9 cellular contexts compared by ENCODE assay signal in the genomic region with DNA sequence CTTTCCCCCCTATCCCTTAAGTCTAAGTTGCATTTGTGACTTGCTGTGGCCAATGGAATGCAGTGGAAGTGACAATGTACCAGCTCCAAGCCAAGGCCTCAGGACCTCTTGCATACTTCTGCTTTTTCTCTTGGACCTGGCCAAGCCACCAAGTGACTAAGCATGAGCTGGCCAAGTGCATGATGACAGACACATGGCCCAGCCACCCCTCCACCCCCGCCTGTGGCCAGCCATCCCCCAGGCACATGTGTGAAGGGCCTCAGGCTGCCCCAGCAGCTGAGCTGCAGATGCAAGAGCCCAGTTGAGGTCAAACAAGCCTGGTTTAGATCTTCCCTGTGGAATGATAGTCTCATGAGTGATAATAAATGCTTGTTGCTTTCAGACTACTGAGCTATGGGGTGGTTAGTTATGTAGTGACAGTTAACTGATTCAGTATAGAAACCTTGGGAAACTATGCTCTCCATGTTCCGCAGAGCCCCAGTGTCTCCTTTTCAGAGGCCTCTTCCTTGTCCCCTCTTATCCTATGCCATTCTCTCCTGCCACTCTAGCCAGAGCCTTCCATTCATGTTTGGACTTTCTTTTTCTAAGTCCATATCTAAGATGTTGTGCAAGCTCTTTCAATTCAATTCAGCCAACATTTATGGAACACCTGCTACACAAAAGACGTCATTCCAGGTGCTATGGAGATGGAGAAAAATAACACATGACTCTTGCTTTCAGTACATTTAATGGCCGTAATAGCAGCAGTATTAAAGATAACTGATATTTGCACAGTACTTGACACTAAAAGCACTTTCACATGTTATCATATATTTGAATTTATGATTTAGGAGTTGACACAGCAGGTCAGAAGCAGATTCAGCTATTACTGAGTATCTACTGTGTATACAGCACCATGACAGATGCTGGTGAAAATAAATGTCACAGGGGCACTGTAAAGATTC. TPM values are rescaled to one million over a fixed set of nuclear protein-coding genes. Genes with fewer than 3 reads are reported as not detected.
A peak's percentile ranks its signal among the peaks of the same experiment; 100 is the strongest.
DNase-seq lines count a peak whose midpoint lies in the region; ATAC-seq and TF ChIP-seq lines count a peak whose summit lies in the region.
"Had no signal": no experiment of that assay in that cellular context is flagged by ENCODE, and none has a peak within 500 bp of the region (broad histone marks: within the 10 kb centered on the region; RNA-seq: fewer than 3 reads in every experiment).

No MANE protein-coding gene starts in this region.

- no peak overlapping the region for H3K27ac ChIP-seq in hepatocyte

- no peaks in the 10 kb centered on the region for H3K79me2 ChIP-seq in hepatocyte

- 82% methylated on average over 4 of the region's 4 CpGs for WGBS in hepatocyte (ENCODE audit: low lambda C conversion rate, missing lambda C conversion rate)

- no peaks in the 10 kb centered on the region for H3K9me2 ChIP-seq in hepatocyte (replicated peaks; ENCODE audit: insufficient read depth)

- H4K20me1 ChIP-seq in hepatocyte (ENCODE audit: insufficient read depth, poor library complexity, severe bottlenecking), result no peaks in the 10 kb centered on the region

- no peak overlapping the region for H3K4me3 ChIP-seq in hepatocyte
- H3K4me3 ChIP-seq: skin epidermis had no signal

- no peaks in the 10 kb centered on the region for H3K27me3 ChIP-seq in hepatocyte

- no peaks in the 10 kb centered on the region for H3K4me1 ChIP-seq in hepatocyte (ENCODE audit: insufficient read depth)

- no peak overlapping the region for H3K4me2 ChIP-seq in hepatocyte

- no peaks in the 10 kb centered on the region for H3K4me1 Mint-ChIP-seq in T-helper 2 cell treated with Interferon-gamma antibody and Interleukin-4, amounts not matched to agents 5 μg/mL and 100 μg/mL, for 36 hours (ENCODE audit: low read depth)

- peaks cover 3% of the 10 kb centered on the region for H3K27me3 Mint-ChIP-seq in T-helper 2 cell treated with Interferon-gamma antibody and Interleukin-4, amounts not matched to agents 5 μg/mL and 100 μg/mL, for 36 hours (ENCODE audit: low read depth)

- H3K4me3 Mint-ChIP-seq in T-helper 2 cell treated with Interferon-gamma antibody and Interleukin-4, amounts not matched to agents 5 μg/mL and 100 μg/mL, for 36 hours, result no peak overlapping the region

- no peaks in the 10 kb centered on the region for H3K9me3 Mint-ChIP-seq in T-helper 2 cell treated with Interferon-gamma antibody and Interleukin-4, amounts not matched to agents 5 μg/mL and 100 μg/mL, for 36 hours

- ATAC-seq in HG03196 (IDR thresholded peaks at IDR 0.05; ENCODE audit: unreplicated experiment), result no peak

- DNase-seq in AML-193 (lab: John Stamatoyannopoulos, UW), result peak; percentile 93 to 95
- peak; percentile 95 to 97 for DNase-seq in Kasumi-1 (lab: John Stamatoyannopoulos, UW)
- DNase-seq in UCSD-AML1 (lab: John Stamatoyannopoulos, UW; ENCODE audit: unreplicated experiment), result peak; percentile 82
- peak; percentile 44 for DNase-seq in hepatocyte (ENCODE audit: low spot score)
- peak; percentile 62 for DNase-seq in ureter (ENCODE audit: low spot score)
- no peak for DNase-seq in T-helper 2 cell treated with Interferon-gamma antibody and Interleukin-4, amounts not matched to agents 5 μg/mL and 100 μg/mL, for 36 hours (ENCODE audit: low spot score)
- DNase-seq in HPDE6-E6E7 (ENCODE audit: extremely low spot score), result no peak

- H3K9me3 ChIP-seq in hepatocyte (ENCODE audit: low read depth), result no peaks in the 10 kb centered on the region

- no peak for TF ChIP-seq CTCF in hepatocyte (IDR thresholded peaks at IDR 0.05; ENCODE audit: poor library complexity)

- no peaks in the 10 kb centered on the region for H3K36me3 Mint-ChIP-seq in T-helper 2 cell treated with Interferon-gamma antibody and Interleukin-4, amounts not matched to agents 5 μg/mL and 100 μg/mL, for 36 hours (ENCODE audit: low read depth)

- no peak overlapping the region for H2AFZ ChIP-seq in hepatocyte

- no peaks in the 10 kb centered on the region for H3K36me3 ChIP-seq in hepatocyte (replicated peaks; ENCODE audit: insufficient read depth, low read depth)

- no peak overlapping the region for H3K27ac Mint-ChIP-seq in T-helper 2 cell treated with Interferon-gamma antibody and Interleukin-4, amounts not matched to agents 5 μg/mL and 100 μg/mL, for 36 hours

RNA-seq across cellular contexts. Expression of a gene that starts 55.5 kb away (rescaled TPM):
- 24.9 and 32.7 TPM in 2 replicates for total RNA-seq in hepatocyte
- polyA plus RNA-seq in hepatocyte, result 33.4 and 34.4 TPM in 2 replicates
- total RNA-seq in ureter, result 3.0 TPM

Comparison
In these comparisons a context has a peak if more than half of its experiments do, and no peak if none do; other contexts are left out.
1. DNase-seq: peak in AML-193 (2 of 2), Kasumi-1 (2 of 2), UCSD-AML1 (single experiment), hepatocyte (single experiment) and ureter (single experiment); none in T-helper 2 cell treated with Interferon-gamma antibody and Interleukin-4, amounts not matched to agents 5 μg/mL and 100 μg/mL, for 36 hours (single experiment) and HPDE6-E6E7 (single experiment).